In genomic region chr2:58146707-58147106, GRCh38 we compare ENCODE assay signal across 14 cellular contexts.
DNase-seq lines count a peak whose midpoint lies in the region; ATAC-seq, FAIRE-seq and TF ChIP-seq lines count a peak whose summit lies in the region.
"Had no signal": no experiment of that assay in that cellular context is flagged by ENCODE, and none has a peak within 500 bp of the region (broad histone marks: within the 10 kb centered on the region; RNA-seq: fewer than 3 reads in every experiment).

No MANE protein-coding gene starts in this region.

- TF ChIP-seq RAD21 in A549 (conservative IDR thresholded peaks at IDR 0.05 in 1 of 2, IDR thresholded peaks at IDR 0.05 in 1 of 2), result no peak

- peaks cover 10% of the 10 kb centered on the region; the same call in 2 of the 3 replicates for H3K4me1 ChIP-seq in A549
- H3K4me1 ChIP-seq in Panc1 (ENCODE audit: control insufficient read depth, insufficient read depth, low read length), result no peaks in the 10 kb centered on the region
- no peaks in the 10 kb centered on the region for H3K4me1 ChIP-seq in CD4-positive, alpha-beta memory T cell (ENCODE audit: insufficient read depth, low read length)
- H3K4me1 ChIP-seq: psoas muscle, stomach had no signal

- no peak for TF ChIP-seq EP300 in A549 (IDR thresholded peaks at IDR 0.05)

- H3K27ac ChIP-seq in A549, result no peak overlapping the region
- H3K27ac ChIP-seq in Panc1 (ENCODE audit: low read length), result no peak overlapping the region
- H3K27ac ChIP-seq in epithelial cell of prostate, result peak overlapping the region; percentile 39
- no peak overlapping the region for H3K27ac ChIP-seq in CD4-positive, alpha-beta memory T cell (ENCODE audit: low read depth, low read length)
- H3K27ac ChIP-seq: coronary artery, psoas muscle, stomach had no signal

- no peaks in the 10 kb centered on the region for H3K9me3 ChIP-seq in A549
- no peaks in the 10 kb centered on the region for H3K9me3 ChIP-seq in Panc1 (ENCODE audit: control insufficient read depth, insufficient read depth, low read depth, low read length)
- no peaks in the 10 kb centered on the region for H3K9me3 ChIP-seq in CD4-positive, alpha-beta memory T cell (ENCODE audit: control insufficient read depth in 1 of 2, low read length in 2 of 2)
- H3K9me3 ChIP-seq: psoas muscle, stomach had no signal

- peaks cover 7% of the 10 kb centered on the region for H3K36me3 ChIP-seq in Panc1 (ENCODE audit: control insufficient read depth, insufficient read depth, low read length)
- no peaks in the 10 kb centered on the region for H3K36me3 ChIP-seq in CD4-positive, alpha-beta memory T cell (ENCODE audit: insufficient read depth, low read length)

- no peaks in the 10 kb centered on the region for H3K27me3 Mint-ChIP-seq in CD4-positive, alpha-beta memory T cell
- H3K27me3 Mint-ChIP-seq: activated naive CD4-positive, alpha-beta T cell treated with anti-CD3 and anti-CD28 coated beads, Interleukin-2, amount 50 U/mL, for 24 hours had no signal

- H3K4me1 Mint-ChIP-seq in CD4-positive, alpha-beta memory T cell, result peaks cover 0 to 8% (median under 1%) of the 10 kb centered on the region in 4 donors

- no peak overlapping the region for H3K4me3 ChIP-seq in A549
- H3K4me3 ChIP-seq in Panc1 (ENCODE audit: low read depth in 2 of 2, low read length in 2 of 2), result no peak overlapping the region
- no peak overlapping the region for H3K4me3 ChIP-seq in CD4-positive, alpha-beta memory T cell (ENCODE audit: low read length in 2 of 2)
- H3K4me3 ChIP-seq: coronary artery, psoas muscle, stomach had no signal

- no peak for FAIRE-seq in A549 (lab: Jason Lieb, UNC)

- TF ChIP-seq POLR2A in A549 (IDR thresholded peaks at IDR 0.05; ENCODE audit: low read length), result no peak

- intact Hi-C loops in Panc1 (cut with micrococcal nuclease; ENCODE audit: unreplicated experiment), result no loop called here
- intact Hi-C loops in CD4-positive, alpha-beta memory T cell (cut with micrococcal nuclease), result no loop called here
- intact Hi-C loops in left ventricle myocardium superior (cut with micrococcal nuclease), result no loop called here

- H3K9me3 Mint-ChIP-seq in CD4-positive, alpha-beta memory T cell, result peaks cover 0 to 5% (median 0%) of the 10 kb centered on the region in 8 donors
- H3K9me3 Mint-ChIP-seq: activated naive CD4-positive, alpha-beta T cell treated with anti-CD3 and anti-CD28 coated beads, Interleukin-2, amount 50 U/mL, for 24 hours had no signal

- 9% methylated on average over 1 of the region's 1 CpG for WGBS in A549 (ENCODE audit: missing lambda C conversion rate)

- H3K27me3 ChIP-seq in Panc1 (ENCODE audit: control insufficient read depth, insufficient read depth, low read length), result no peaks in the 10 kb centered on the region
- H3K27me3 ChIP-seq in CD4-positive, alpha-beta memory T cell (ENCODE audit: insufficient read depth, low read length), result no peaks in the 10 kb centered on the region
- H3K27me3 ChIP-seq: stomach had no signal

- no peak overlapping the region for H3K4me3 Mint-ChIP-seq in CD4-positive, alpha-beta memory T cell
- H3K4me3 Mint-ChIP-seq: activated naive CD4-positive, alpha-beta T cell treated with anti-CD3 and anti-CD28 coated beads, Interleukin-2, amount 50 U/mL, for 24 hours had no signal

- H3K4me2 ChIP-seq in A549, result no peak overlapping the region

- no peak overlapping the region for H3K27ac Mint-ChIP-seq in CD4-positive, alpha-beta memory T cell

- peak in 1 of 2 experiments; percentile 29 for DNase-seq in A549 (ENCODE audit: low read depth in 1 of 2, low spot score in 1 of 2)
- peak; percentile 78 for DNase-seq in ELR (ENCODE audit: low read depth)
- peak; percentile 8 for DNase-seq in Panc1 (ENCODE audit: low read depth, low spot score)
- no peak for DNase-seq in epithelial cell of prostate (ENCODE audit: low read depth, low spot score)
- no peak for DNase-seq in activated gamma-delta T cell treated with Interleukin-2 at 50 U/mL for 16 hours
- no peak for DNase-seq in CD4-positive, alpha-beta memory T cell
- no peak for DNase-seq in left ventricle myocardium superior
- DNase-seq: C1 segment of cervical spinal cord, NCI-H1930, psoas muscle, stomach had no signal

- POLR2A ChIA-PET in A549 (lab: Yijun Ruan, JAX), result no interaction called here
- POLR2A ChIA-PET in Panc1 (lab: Charles Lee), result no interaction called here
- POLR2A ChIA-PET in CD4-positive, alpha-beta memory T cell (lab: Charles Lee; ENCODE audit: partially characterized antibody), result no interaction called here

- ATAC-seq in A549 (peak; percentile 65 to 66; a peak in 3 of 6 replicates), Panc1 (no peak), HG03095 (IDR thresholded peaks at IDR 0.05; ENCODE audit: unreplicated experiment) (no peak), left ventricle myocardium superior (no peak)
- ATAC-seq: psoas muscle had no signal

- BruUV-seq in Panc1 (replicated peaks; lab: Mats Ljungman, UMichigan), result no TSS peak

- in situ Hi-C loops in Panc1 (cut with HindIII; ENCODE audit: low pct_unique_long_range_greater_than_20kb, low sequenced_read_pairs), result no loop called here

- H3K36me3 Mint-ChIP-seq in CD4-positive, alpha-beta memory T cell, result peaks cover 41 to 52% of the 10 kb centered on the region in 2 donors

- TF ChIP-seq CTCF in A549 (IDR thresholded peaks at IDR 0.05) (no peak), Panc1 (IDR thresholded peaks at IDR 0.05) (no peak)

- CTCF ChIA-PET in A549 (lab: Yijun Ruan, JAX) (no interaction called here), Panc1 (lab: Charles Lee) (no interaction called here)
- CTCF ChIA-PET in CD4-positive, alpha-beta memory T cell (lab: Charles Lee; ENCODE audit: partially characterized antibody), result no interaction called here

TF ChIP-seq in A549, 52 proteins besides CTCF, POLR2A, EP300 and RAD21:
- TF ChIP-seq BHLHE40 (IDR thresholded peaks at IDR 0.05; ENCODE audit: low read depth, low read length) (no peak), ELK1 (IDR thresholded peaks at IDR 0.05; ENCODE audit: low read depth, low read length) (no peak), JUNB (IDR thresholded peaks at IDR 0.05) (peak; percentile 70; the same call in 1 of the 2 replicates), FOXS1 (CRISPR knock-in tag; IDR thresholded peaks at IDR 0.05) (no peak), MAZ (IDR thresholded peaks at IDR 0.05; ENCODE audit: borderline replicate concordance, low read depth, low read length) (no peak), FOSL2 (IDR thresholded peaks at IDR 0.05) (peak; percentile 82), FOSL2 (CRISPR knock-in tag; IDR thresholded peaks at IDR 0.05) (peak; percentile 96)

Comparison
In these comparisons a context has a peak if more than half of its experiments do, and no peak if none do; other contexts are left out.
1. ATAC-seq: peak in A549 (2 of 2); none in Panc1 (single experiment), HG03095 (single experiment) and left ventricle myocardium superior (single experiment).
2. DNase-seq: peak in ELR (single experiment) and Panc1 (single experiment); none in epithelial cell of prostate (single experiment), activated gamma-delta T cell treated with Interleukin-2 at 50 U/mL for 16 hours (single experiment), CD4-positive, alpha-beta memory T cell (0 of 5) and left ventricle myocardium superior (single experiment).